9 cellular contexts compared by ENCODE assay signal in the genomic region with DNA sequence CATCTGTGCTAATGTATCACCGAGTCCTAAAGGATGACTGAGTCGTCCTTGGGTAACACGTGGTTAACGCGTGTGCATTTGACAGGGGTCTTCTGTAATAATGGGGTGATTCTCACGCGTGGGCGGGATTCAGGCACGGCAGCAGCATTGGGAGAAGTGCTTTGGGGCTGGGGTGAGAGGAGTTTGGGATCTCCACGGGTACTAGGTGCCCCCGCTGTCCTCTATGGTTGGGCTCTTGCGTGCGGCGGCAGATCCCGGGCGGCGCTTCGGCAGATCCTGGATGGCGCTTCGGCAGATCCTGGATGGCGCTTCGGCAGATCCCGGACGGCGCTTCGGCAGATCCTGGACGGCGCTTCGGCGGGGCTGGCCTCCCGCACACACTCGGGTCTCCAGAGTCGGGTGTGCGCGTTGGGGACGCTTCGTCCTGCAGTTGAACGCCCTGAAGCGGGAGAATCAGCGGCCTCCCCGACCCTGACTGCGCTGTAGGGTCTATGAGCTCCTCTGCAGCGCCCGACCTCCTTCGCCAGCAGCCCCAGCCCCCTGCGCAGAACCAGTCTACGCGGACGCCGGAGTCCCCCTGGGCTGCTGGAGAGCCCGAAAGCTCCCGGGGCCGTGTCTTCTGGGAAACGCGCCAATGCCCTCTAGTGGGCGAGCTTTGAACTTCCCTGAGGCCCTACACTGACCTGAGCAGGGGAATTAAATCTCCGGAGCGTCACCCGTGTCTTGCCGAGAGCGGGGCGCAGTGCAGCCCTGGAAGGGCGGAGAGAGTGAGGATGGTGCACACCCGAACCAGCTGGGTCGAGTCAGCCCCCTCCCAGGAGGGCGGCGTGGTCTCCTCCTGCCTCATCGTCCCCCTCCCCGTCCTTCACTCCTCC. TPM values are rescaled to one million over a fixed set of nuclear protein-coding genes. Genes with fewer than 3 reads are reported as not detected.
DNase-seq lines count a peak whose midpoint lies in the region; FAIRE-seq and TF ChIP-seq lines count a peak whose summit lies in the region.
"Had no signal": no experiment of that assay in that cellular context is flagged by ENCODE, and none has a peak within 500 bp of the region (broad histone marks: within the 10 kb centered on the region; RNA-seq: fewer than 3 reads in every experiment).

No MANE protein-coding gene starts in this region.

- H3K27me3 ChIP-seq in GM23248 (replicated peaks; ENCODE audit: insufficient read depth) (peaks cover 41% of the 10 kb centered on the region), neuronal stem cell (ENCODE audit: control insufficient read depth in 3 of 3, insufficient read depth in 3 of 3, low read depth in 1 of 3, low read length in 3 of 3) (peaks cover 0 to 91% (median 12%) of the 10 kb centered on the region in 3 experiments), stomach (peaks cover 4 to 71% (median 23%) of the 10 kb centered on the region in 3 donors)

- H3K4me3 ChIP-seq in GM23248: peak overlapping the region; percentile 64
- peak overlapping the region in 1 of 2 donors; percentile 72 for H3K4me3 ChIP-seq in neuronal stem cell (ENCODE audit: low read length in 2 of 2)
- peak overlapping the region; percentile 41 to 51 (median 46) for H3K4me3 ChIP-seq in stomach

- no peaks in the 10 kb centered on the region for H4K20me1 ChIP-seq in GM23248 (ENCODE audit: insufficient read depth)

- intact Hi-C loops in stomach (cut with DNase I; ENCODE audit: low total_unique reads): loop anchor here (10.0 kb wide), 1 partner anchor 139 kb away; the partner anchor contains the start of gene THPO

- H3K4me1 ChIP-seq in GM23248 (ENCODE audit: insufficient read depth) (no peaks in the 10 kb centered on the region), neuronal stem cell (ENCODE audit: control insufficient read depth in 2 of 2, insufficient read depth in 1 of 2, low read depth in 1 of 2, low read length in 2 of 2) (peaks cover 0 to 6% of the 10 kb centered on the region in 2 donors), stomach (peaks cover 5 to 20% (median 13%) of the 10 kb centered on the region in 4 donors)

- no peaks in the 10 kb centered on the region for H3F3A ChIP-seq in GM23248 (ENCODE audit: insufficient read depth)

- H2AK5ac ChIP-seq in neuronal stem cell (ENCODE audit: low read depth, low read length): no peak overlapping the region

- 1 to 2% methylated on average over 56 to 60 of the region's 69 CpGs for WGBS in GM23248 (ENCODE audit: low coverage in 1 of 2, low lambda C conversion rate in 2 of 2, missing lambda C conversion rate in 2 of 2), 2 experiments
- no CpG with 5 or more reads among the region's 69 CpGs for WGBS in neuronal stem cell (ENCODE audit: extremely low coverage in 2 of 2, insufficient read length in 2 of 2, insufficient replicate concordance in 1 of 2), 2 donors
- 4 to 6% (median 5%) methylated on average over 32 to 69 of the region's 69 CpGs for WGBS in stomach, 5 donors

- peak overlapping the region; percentile 91 for H2BK15ac ChIP-seq in neuronal stem cell (ENCODE audit: low read length)

- in situ Hi-C loops in Caki2 (cut with HindIII; ENCODE audit: low pct_unique_long_range_greater_than_20kb, low sequenced_read_pairs): no loop called here
- in situ Hi-C loops in GM23248 (cut with MboI): no loop called here

- no peak for TF ChIP-seq POLR2A in stomach (IDR thresholded peaks at IDR 0.05)

- H3K4me2 ChIP-seq in GM23248 (ENCODE audit: unreplicated experiment) (peak overlapping the region; percentile 85), neuronal stem cell (ENCODE audit: insufficient read depth, low read length, poor library complexity, severe bottlenecking) (peak overlapping the region; percentile 84)

- no peak overlapping the region for H3K14ac ChIP-seq in neuronal stem cell (ENCODE audit: low read length)

- H3K9ac ChIP-seq in GM23248 (no peak overlapping the region), neuronal stem cell (ENCODE audit: low read depth, low read length, poor library complexity) (peak overlapping the region; percentile 65)

- H3K23ac ChIP-seq in neuronal stem cell (ENCODE audit: low read depth, low read length, poor library complexity): no peak overlapping the region

- H4K91ac ChIP-seq in neuronal stem cell (ENCODE audit: low read depth, low read length, poor library complexity): peak overlapping the region; percentile 35

- H2AFZ ChIP-seq in GM23248 (peak overlapping the region; percentile 74), neuronal stem cell (ENCODE audit: low read length) (peak overlapping the region; percentile 98)

- H3K4ac ChIP-seq in neuronal stem cell (ENCODE audit: low read length): peak overlapping the region; percentile 27

- H3K9me3 ChIP-seq in GM23248 (ENCODE audit: low read depth) (peaks cover 4% of the 10 kb centered on the region), neuronal stem cell (replicated peaks in 1 of 2; ENCODE audit: control insufficient read depth in 2 of 2, insufficient read depth in 1 of 2, low read depth in 1 of 2, low read length in 2 of 2) (peaks cover 2 to 14% of the 10 kb centered on the region in 2 donors), stomach (no peaks in the 10 kb centered on the region)

- no peaks in the 10 kb centered on the region for H3K79me1 ChIP-seq in neuronal stem cell (ENCODE audit: low read depth, low read length)

- H3K36me3 ChIP-seq in GM23248 (ENCODE audit: low read depth): no peaks in the 10 kb centered on the region
- H3K36me3 ChIP-seq in neuronal stem cell (replicated peaks in 1 of 2; ENCODE audit: control insufficient read depth in 2 of 2, insufficient read depth in 2 of 2, low read length in 2 of 2): no peaks in the 10 kb centered on the region
- H3K36me3 ChIP-seq in stomach: no peaks in the 10 kb centered on the region

- no peaks in the 10 kb centered on the region for H3K9me2 ChIP-seq in GM23248 (ENCODE audit: insufficient read depth)

- H2BK5ac ChIP-seq in neuronal stem cell (ENCODE audit: low read length): no peak overlapping the region

- H3K18ac ChIP-seq in neuronal stem cell (ENCODE audit: low read length): peak overlapping the region; percentile 96

- H4K8ac ChIP-seq in neuronal stem cell (ENCODE audit: low read depth, low read length): no peak overlapping the region

- FAIRE-seq in frontal cortex (lab: Jason Lieb, UNC): no peak
- FAIRE-seq: endometrium had no signal

- H2BK12ac ChIP-seq in neuronal stem cell (ENCODE audit: low read length): peak overlapping the region; percentile 41

- H2BK120ac ChIP-seq in neuronal stem cell (ENCODE audit: low read depth, low read length): peak overlapping the region; percentile 72

- H3K27ac ChIP-seq in GM23248 (no peak overlapping the region), neuronal stem cell (replicated peaks; ENCODE audit: low read length) (peak overlapping the region; percentile 16), stomach (peak overlapping the region in 1 of 5 donors; percentile 46)

- DNase-seq in Caki2 (ENCODE audit: low read depth) (peak; percentile 60), GM23248 (peak; percentile 87), M059J (ENCODE audit: low read depth) (peak; percentile 72), SHP77 (lab: John Stamatoyannopoulos, UW) (peak; percentile 63 to 77), frontal cortex (ENCODE audit: low spot score in 2 of 2) (peak; percentile 63 to 88), neuronal stem cell (ENCODE audit: low spot score) (peak; percentile 91), stomach (peak; percentile 91)
- peak; percentile 72 for DNase-seq in activated gamma-delta T cell treated with anti-CD3 and anti-CD28 coated beads, Interleukin-2, amount 50 U/mL, for 16 hours (ENCODE audit: low read depth)

- no peaks in the 10 kb centered on the region for H3K79me2 ChIP-seq in GM23248 (ENCODE audit: insufficient read depth)

- TF ChIP-seq EP300 in stomach (IDR thresholded peaks at IDR 0.05): no peak

- TF ChIP-seq CTCF in stomach (IDR thresholded peaks at IDR 0.05): peak in 5 of 7 experiments; percentile 83 to 92 (median 90)

RNA-seq across cellular contexts. Expression of gene EPHB3, which starts 48.1 kb away (rescaled TPM):
- total RNA-seq in Caki2 (2014; rRNA removed; shearing (Covaris generic); ENCODE audit: low replicate concordance): 0.20 TPM in 1 of 2 replicates, not detected in the other
- 3.0 and 16.9 TPM in 2 replicates for total RNA-seq in GM23248 (2014; rRNA removed; shearing (Covaris generic))
- polyA plus RNA-seq in GM23248 (2016; fragmentation: Nextera tagmentation; extraction: Ambion mirVana) (1.6 and 1.7 TPM in 2 replicates), stomach (10 to 100 TPM in 1 of 3 donors, 1 to 10 TPM in 2; 2.9 to 25.1 (median 8.5) TPM)
- total RNA-seq in M059J (2014; rRNA removed; shearing (Covaris generic)): 1.1 and 1.2 TPM in 2 replicates
- total RNA-seq in frontal cortex (5.7 TPM), stomach (10 to 100 TPM; 20.4 to 33.3 (median 22.8) TPM)
- 3.8 TPM for polyA plus RNA-seq in neuronal stem cell (2013, experiment 1 of 2)
- polyA plus RNA-seq in neuronal stem cell (2013, experiment 2 of 2): 4.3 TPM
